ENCODE assay signal across 11 cellular contexts in genomic region chr11:70924108-70924507, GRCh38.
"Had no signal": no experiment of that assay in that cellular context is flagged by ENCODE, and none has a peak within 500 bp of the region (broad histone marks: within the 10 kb centered on the region; RNA-seq: fewer than 3 reads in every experiment).

No MANE protein-coding gene starts in this region.

- H3K4me2 ChIP-seq: GM23338 had no signal

- H2AFZ ChIP-seq: GM23248, GM23338 had no signal

- H3K27ac Mint-ChIP-seq: GM23338, H9, HFFc6 had no signal

- H3K27ac ChIP-seq: GM23248 had no signal

- H3K4me3 Mint-ChIP-seq: GM23338, H9, HFFc6 had no signal

- FAIRE-seq: H1, H54 had no signal

- ATAC-seq: GM23338, HCT116 had no signal

- H3K4me3 ChIP-seq: GM23248, GM23338, HAP-1 had no signal

- H3K9ac ChIP-seq: GM23248 had no signal

- H3K36me3 ChIP-seq: HAP-1 had no signal

- DNase-seq: GM23248, GOT3, H7, H9, HCEC 1CT, HFFc6 had no signal

- H3K4me1 ChIP-seq: HAP-1 had no signal
